In the genomic region with DNA sequence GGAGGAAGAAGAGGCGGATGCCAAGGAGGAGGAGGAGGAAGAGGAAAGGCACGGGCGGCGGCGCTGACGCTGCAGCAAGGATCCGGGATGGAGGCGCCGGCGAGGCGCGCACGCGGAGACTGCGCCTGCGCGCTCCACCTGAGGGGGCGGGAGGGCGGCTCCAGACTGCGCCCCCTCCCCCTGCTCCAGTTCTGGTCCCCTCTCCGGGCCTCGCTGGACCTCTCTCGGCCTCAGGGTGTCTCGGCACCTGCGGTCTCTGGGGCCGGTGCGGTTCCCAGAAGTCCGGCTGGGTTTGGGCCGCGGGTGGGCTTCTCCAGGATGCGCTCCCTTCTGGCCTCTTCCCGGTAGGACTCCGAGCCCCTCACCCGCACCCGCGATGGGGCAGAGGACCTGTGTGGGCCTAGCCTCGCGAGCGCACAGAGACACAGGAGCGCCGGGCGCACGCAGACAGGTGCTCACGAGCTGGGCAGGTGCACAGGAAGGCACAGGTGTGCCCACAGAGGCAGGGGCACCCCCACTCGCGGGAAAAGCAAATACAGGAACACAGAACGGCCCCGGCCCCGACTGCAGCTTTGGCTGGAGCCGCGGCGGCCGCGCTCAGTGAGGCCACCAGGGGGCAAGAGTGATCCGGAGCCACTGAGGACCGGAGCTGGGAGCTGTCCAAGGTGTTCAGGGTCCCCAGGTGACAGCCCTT, we compare ENCODE assay signal across 2 cellular contexts.
TF ChIP-seq lines count a peak whose summit lies in the region.

A gene with protein sequence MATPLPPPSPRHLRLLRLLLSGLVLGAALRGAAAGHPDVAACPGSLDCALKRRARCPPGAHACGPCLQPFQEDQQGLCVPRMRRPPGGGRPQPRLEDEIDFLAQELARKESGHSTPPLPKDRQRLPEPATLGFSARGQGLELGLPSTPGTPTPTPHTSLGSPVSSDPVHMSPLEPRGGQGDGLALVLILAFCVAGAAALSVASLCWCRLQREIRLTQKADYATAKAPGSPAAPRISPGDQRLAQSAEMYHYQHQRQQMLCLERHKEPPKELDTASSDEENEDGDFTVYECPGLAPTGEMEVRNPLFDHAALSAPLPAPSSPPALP (minus strand): TSS at position 84 of the 694 bp plus-strand sequence. CDS start 188 bp downstream, outside the sequence.

TF ChIP-seq in A549, 52 proteins besides CTCF, POLR2A, EP300 and RAD21 (continued from another document):
- TF ChIP-seq, protein P1, sequence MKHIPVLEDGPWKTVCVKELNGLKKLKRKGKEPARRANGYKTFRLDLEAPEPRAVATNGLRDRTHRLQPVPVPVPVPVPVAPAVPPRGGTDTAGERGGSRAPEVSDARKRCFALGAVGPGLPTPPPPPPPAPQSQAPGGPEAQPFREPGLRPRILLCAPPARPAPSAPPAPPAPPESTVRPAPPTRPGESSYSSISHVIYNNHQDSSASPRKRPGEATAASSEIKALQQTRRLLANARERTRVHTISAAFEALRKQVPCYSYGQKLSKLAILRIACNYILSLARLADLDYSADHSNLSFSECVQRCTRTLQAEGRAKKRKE (CRISPR knock-in tag; IDR thresholded peaks at IDR 0.05; ENCODE audit: low read depth), result no peak
- no peak for TF ChIP-seq KDM5A (IDR thresholded peaks at IDR 0.05)
- TF ChIP-seq TP53 (CRISPR knock-in tag; IDR thresholded peaks at IDR 0.05), result no peak
- TF ChIP-seq, protein P2, sequence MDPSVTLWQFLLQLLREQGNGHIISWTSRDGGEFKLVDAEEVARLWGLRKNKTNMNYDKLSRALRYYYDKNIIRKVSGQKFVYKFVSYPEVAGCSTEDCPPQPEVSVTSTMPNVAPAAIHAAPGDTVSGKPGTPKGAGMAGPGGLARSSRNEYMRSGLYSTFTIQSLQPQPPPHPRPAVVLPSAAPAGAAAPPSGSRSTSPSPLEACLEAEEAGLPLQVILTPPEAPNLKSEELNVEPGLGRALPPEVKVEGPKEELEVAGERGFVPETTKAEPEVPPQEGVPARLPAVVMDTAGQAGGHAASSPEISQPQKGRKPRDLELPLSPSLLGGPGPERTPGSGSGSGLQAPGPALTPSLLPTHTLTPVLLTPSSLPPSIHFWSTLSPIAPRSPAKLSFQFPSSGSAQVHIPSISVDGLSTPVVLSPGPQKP (IDR thresholded peaks at IDR 0.05; ENCODE audit: low read depth, low read length), result no peak
- TF ChIP-seq MAZ (IDR thresholded peaks at IDR 0.05; ENCODE audit: borderline replicate concordance, low read depth, low read length), result no peak
- no peak for TF ChIP-seq HOXA7 (CRISPR knock-in tag; IDR thresholded peaks at IDR 0.05)
- TF ChIP-seq RFX5 (IDR thresholded peaks at IDR 0.05), result 0 out of 2 replicates have a peak, but pooled peaks have one; percentile 24
- no peak for TF ChIP-seq CBX2 (IDR thresholded peaks at IDR 0.05; ENCODE audit: borderline replicate concordance, low read depth)
- no peak for TF ChIP-seq EHMT2 (IDR thresholded peaks at IDR 0.05; ENCODE audit: low read depth)
- TF ChIP-seq MAFK (IDR thresholded peaks at IDR 0.05; ENCODE audit: partially characterized antibody), result no peak
- no peak for TF ChIP-seq ZSCAN20 (CRISPR knock-in tag; IDR thresholded peaks at IDR 0.05)
- TF ChIP-seq RCOR1 (IDR thresholded peaks at IDR 0.05; ENCODE audit: low read depth, low read length), result no peak
- no peak for TF ChIP-seq BHLHE40 (IDR thresholded peaks at IDR 0.05; ENCODE audit: low read depth, low read length)
- TF ChIP-seq HOXB13 (CRISPR knock-in tag; IDR thresholded peaks at IDR 0.05; ENCODE audit: low read depth), result peak; percentile 10; the same call in 1 of the 2 replicates
- no peak; the same call in 1 of the 2 replicates for TF ChIP-seq PHF8 (IDR thresholded peaks at IDR 0.05; ENCODE audit: borderline replicate concordance, low read depth)
- no peak for TF ChIP-seq POLR2AphosphoS2 (conservative IDR thresholded peaks at IDR 0.05; ENCODE audit: low read length)
- no peak for TF ChIP-seq SREBF2 (IDR thresholded peaks at IDR 0.05)
- TF ChIP-seq ZNF302 (CRISPR knock-in tag; IDR thresholded peaks at IDR 0.05), result no peak
- no peak for TF ChIP-seq NR3C1 (IDR thresholded peaks at IDR 0.05)
- no peak for TF ChIP-seq NPAS2 (CRISPR knock-in tag; IDR thresholded peaks at IDR 0.05; ENCODE audit: borderline replicate concordance)
- TF ChIP-seq MYC (IDR thresholded peaks at IDR 0.05; ENCODE audit: borderline replicate concordance, low read length), result no peak
- TF ChIP-seq HOXB5 (CRISPR knock-in tag; IDR thresholded peaks at IDR 0.05), result no peak

TF ChIP-seq in WTC11, 78 proteins besides CTCF, POLR2A, EP300 and RAD21 (continued from another document and continues in another):
- TF ChIP-seq, protein P3, sequence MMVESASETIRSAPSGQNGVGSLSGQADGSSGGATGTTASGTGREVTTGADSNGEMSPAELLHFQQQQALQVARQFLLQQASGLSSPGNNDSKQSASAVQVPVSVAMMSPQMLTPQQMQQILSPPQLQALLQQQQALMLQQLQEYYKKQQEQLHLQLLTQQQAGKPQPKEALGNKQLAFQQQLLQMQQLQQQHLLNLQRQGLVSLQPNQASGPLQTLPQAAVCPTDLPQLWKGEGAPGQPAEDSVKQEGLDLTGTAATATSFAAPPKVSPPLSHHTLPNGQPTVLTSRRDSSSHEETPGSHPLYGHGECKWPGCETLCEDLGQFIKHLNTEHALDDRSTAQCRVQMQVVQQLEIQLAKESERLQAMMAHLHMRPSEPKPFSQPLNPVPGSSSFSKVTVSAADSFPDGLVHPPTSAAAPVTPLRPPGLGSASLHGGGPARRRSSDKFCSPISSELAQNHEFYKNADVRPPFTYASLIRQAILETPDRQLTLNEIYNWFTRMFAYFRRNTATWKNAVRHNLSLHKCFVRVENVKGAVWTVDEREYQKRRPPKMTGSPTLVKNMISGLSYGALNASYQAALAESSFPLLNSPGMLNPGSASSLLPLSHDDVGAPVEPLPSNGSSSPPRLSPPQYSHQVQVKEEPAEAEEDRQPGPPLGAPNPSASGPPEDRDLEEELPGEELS (CRISPR knock-in tag; IDR thresholded peaks at IDR 0.05), result peak; percentile 80
- TF ChIP-seq, protein P4, sequence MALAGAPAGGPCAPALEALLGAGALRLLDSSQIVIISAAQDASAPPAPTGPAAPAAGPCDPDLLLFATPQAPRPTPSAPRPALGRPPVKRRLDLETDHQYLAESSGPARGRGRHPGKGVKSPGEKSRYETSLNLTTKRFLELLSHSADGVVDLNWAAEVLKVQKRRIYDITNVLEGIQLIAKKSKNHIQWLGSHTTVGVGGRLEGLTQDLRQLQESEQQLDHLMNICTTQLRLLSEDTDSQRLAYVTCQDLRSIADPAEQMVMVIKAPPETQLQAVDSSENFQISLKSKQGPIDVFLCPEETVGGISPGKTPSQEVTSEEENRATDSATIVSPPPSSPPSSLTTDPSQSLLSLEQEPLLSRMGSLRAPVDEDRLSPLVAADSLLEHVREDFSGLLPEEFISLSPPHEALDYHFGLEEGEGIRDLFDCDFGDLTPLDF (CRISPR knock-in tag; IDR thresholded peaks at IDR 0.05), result peak; percentile 66; the same call in 1 of the 2 replicates
- TF ChIP-seq MYBL2 (CRISPR knock-in tag; IDR thresholded peaks at IDR 0.05), result peak; percentile 62; the same call in 1 of the 2 replicates
- TF ChIP-seq, protein P5, sequence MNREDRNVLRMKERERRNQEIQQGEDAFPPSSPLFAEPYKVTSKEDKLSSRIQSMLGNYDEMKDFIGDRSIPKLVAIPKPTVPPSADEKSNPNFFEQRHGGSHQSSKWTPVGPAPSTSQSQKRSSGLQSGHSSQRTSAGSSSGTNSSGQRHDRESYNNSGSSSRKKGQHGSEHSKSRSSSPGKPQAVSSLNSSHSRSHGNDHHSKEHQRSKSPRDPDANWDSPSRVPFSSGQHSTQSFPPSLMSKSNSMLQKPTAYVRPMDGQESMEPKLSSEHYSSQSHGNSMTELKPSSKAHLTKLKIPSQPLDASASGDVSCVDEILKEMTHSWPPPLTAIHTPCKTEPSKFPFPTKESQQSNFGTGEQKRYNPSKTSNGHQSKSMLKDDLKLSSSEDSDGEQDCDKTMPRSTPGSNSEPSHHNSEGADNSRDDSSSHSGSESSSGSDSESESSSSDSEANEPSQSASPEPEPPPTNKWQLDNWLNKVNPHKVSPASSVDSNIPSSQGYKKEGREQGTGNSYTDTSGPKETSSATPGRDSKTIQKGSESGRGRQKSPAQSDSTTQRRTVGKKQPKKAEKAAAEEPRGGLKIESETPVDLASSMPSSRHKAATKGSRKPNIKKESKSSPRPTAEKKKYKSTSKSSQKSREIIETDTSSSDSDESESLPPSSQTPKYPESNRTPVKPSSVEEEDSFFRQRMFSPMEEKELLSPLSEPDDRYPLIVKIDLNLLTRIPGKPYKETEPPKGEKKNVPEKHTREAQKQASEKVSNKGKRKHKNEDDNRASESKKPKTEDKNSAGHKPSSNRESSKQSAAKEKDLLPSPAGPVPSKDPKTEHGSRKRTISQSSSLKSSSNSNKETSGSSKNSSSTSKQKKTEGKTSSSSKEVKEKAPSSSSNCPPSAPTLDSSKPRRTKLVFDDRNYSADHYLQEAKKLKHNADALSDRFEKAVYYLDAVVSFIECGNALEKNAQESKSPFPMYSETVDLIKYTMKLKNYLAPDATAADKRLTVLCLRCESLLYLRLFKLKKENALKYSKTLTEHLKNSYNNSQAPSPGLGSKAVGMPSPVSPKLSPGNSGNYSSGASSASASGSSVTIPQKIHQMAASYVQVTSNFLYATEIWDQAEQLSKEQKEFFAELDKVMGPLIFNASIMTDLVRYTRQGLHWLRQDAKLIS (CRISPR knock-in tag; IDR thresholded peaks at IDR 0.05; ENCODE audit: borderline replicate concordance), result 0 out of 2 replicates have a peak, but pooled peaks have one; percentile 53
- no peak; the same call in 1 of the 2 replicates for TF ChIP-seq ZBTB21 (CRISPR knock-in tag; IDR thresholded peaks at IDR 0.05; ENCODE audit: borderline replicate concordance)
- TF ChIP-seq NR2C2 (CRISPR knock-in tag; IDR thresholded peaks at IDR 0.05), result no peak
- TF ChIP-seq, protein P6, sequence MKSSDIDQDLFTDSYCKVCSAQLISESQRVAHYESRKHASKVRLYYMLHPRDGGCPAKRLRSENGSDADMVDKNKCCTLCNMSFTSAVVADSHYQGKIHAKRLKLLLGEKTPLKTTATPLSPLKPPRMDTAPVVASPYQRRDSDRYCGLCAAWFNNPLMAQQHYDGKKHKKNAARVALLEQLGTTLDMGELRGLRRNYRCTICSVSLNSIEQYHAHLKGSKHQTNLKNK (CRISPR knock-in tag; IDR thresholded peaks at IDR 0.05), result no peak
- TF ChIP-seq NR1H2 (CRISPR knock-in tag; IDR thresholded peaks at IDR 0.05), result no peak
- 0 out of 2 replicates have a peak, but pooled peaks have one; percentile 66 for TF ChIP-seq CBFB (CRISPR knock-in tag; IDR thresholded peaks at IDR 0.05; ENCODE audit: low read depth)
- TF ChIP-seq, protein P7, sequence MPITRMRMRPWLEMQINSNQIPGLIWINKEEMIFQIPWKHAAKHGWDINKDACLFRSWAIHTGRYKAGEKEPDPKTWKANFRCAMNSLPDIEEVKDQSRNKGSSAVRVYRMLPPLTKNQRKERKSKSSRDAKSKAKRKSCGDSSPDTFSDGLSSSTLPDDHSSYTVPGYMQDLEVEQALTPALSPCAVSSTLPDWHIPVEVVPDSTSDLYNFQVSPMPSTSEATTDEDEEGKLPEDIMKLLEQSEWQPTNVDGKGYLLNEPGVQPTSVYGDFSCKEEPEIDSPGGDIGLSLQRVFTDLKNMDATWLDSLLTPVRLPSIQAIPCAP (CRISPR knock-in tag; IDR thresholded peaks at IDR 0.05), result no peak
- TF ChIP-seq, protein P8, sequence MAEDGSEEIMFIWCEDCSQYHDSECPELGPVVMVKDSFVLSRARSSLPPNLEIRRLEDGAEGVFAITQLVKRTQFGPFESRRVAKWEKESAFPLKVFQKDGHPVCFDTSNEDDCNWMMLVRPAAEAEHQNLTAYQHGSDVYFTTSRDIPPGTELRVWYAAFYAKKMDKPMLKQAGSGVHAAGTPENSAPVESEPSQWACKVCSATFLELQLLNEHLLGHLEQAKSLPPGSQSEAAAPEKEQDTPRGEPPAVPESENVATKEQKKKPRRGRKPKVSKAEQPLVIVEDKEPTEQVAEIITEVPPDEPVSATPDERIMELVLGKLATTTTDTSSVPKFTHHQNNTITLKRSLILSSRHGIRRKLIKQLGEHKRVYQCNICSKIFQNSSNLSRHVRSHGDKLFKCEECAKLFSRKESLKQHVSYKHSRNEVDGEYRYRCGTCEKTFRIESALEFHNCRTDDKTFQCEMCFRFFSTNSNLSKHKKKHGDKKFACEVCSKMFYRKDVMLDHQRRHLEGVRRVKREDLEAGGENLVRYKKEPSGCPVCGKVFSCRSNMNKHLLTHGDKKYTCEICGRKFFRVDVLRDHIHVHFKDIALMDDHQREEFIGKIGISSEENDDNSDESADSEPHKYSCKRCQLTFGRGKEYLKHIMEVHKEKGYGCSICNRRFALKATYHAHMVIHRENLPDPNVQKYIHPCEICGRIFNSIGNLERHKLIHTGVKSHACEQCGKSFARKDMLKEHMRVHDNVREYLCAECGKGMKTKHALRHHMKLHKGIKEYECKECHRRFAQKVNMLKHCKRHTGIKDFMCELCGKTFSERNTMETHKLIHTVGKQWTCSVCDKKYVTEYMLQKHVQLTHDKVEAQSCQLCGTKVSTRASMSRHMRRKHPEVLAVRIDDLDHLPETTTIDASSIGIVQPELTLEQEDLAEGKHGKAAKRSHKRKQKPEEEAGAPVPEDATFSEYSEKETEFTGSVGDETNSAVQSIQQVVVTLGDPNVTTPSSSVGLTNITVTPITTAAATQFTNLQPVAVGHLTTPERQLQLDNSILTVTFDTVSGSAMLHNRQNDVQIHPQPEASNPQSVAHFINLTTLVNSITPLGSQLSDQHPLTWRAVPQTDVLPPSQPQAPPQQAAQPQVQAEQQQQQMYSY (CRISPR knock-in tag; IDR thresholded peaks at IDR 0.05), result 0 out of 2 replicates have a peak, but pooled peaks have one; percentile 20
- TF ChIP-seq ZNF423 (CRISPR knock-in tag; IDR thresholded peaks at IDR 0.05), result no peak
- TF ChIP-seq FOXK1 (CRISPR knock-in tag; IDR thresholded peaks at IDR 0.05), result peak; percentile 47; the same call in 1 of the 2 replicates
- TF ChIP-seq TCF7 (CRISPR knock-in tag; IDR thresholded peaks at IDR 0.05; ENCODE audit: low read depth), result no peak
- no peak for TF ChIP-seq ZNF416 (CRISPR knock-in tag; IDR thresholded peaks at IDR 0.05)
- TF ChIP-seq CREB1 (CRISPR knock-in tag; IDR thresholded peaks at IDR 0.05), result peak; percentile 42; the same call in 1 of the 2 replicates
- 0 out of 2 replicates have a peak, but pooled peaks have one; percentile 3 for TF ChIP-seq CREM (CRISPR knock-in tag; IDR thresholded peaks at IDR 0.05)
- TF ChIP-seq, protein P9, sequence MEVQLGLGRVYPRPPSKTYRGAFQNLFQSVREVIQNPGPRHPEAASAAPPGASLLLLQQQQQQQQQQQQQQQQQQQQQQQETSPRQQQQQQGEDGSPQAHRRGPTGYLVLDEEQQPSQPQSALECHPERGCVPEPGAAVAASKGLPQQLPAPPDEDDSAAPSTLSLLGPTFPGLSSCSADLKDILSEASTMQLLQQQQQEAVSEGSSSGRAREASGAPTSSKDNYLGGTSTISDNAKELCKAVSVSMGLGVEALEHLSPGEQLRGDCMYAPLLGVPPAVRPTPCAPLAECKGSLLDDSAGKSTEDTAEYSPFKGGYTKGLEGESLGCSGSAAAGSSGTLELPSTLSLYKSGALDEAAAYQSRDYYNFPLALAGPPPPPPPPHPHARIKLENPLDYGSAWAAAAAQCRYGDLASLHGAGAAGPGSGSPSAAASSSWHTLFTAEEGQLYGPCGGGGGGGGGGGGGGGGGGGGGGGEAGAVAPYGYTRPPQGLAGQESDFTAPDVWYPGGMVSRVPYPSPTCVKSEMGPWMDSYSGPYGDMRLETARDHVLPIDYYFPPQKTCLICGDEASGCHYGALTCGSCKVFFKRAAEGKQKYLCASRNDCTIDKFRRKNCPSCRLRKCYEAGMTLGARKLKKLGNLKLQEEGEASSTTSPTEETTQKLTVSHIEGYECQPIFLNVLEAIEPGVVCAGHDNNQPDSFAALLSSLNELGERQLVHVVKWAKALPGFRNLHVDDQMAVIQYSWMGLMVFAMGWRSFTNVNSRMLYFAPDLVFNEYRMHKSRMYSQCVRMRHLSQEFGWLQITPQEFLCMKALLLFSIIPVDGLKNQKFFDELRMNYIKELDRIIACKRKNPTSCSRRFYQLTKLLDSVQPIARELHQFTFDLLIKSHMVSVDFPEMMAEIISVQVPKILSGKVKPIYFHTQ (CRISPR knock-in tag; IDR thresholded peaks at IDR 0.05), result no peak
